23 cellular contexts compared by ENCODE assay signal in the genomic region with DNA sequence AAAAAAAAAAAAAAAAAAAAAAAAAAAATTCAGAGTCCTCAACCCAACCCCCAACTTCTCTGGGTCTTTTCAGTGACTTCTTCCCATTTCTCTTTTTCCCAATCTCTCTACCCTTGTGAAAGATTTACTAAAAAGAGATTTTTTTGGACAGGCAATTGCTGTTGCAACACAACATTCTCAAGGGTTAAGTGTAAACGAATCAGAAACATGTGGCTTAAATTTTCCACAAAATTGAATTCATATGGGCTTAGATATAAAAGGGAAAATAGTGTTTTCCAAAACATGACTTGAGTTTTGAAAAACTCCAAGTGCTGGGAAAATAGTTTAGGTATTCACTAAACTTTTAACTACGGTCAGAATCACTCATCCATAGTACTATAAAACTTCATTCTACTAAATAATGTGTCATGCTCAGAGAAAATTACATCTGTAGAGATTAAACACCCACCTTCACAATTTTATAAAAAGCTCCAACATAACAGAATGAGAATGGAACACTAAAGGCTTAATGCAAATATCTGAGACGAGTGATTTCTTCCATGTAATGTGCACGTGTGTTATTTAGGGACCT.
DNase-seq lines count a peak whose midpoint lies in the region; ATAC-seq and TF ChIP-seq lines count a peak whose summit lies in the region.
"Had no signal": no experiment of that assay in that cellular context is flagged by ENCODE, and none has a peak within 500 bp of the region (broad histone marks: within the 10 kb centered on the region; RNA-seq: fewer than 3 reads in every experiment).

No MANE protein-coding gene starts in this region.

- H3K9me2 ChIP-seq in PC-3 (replicated peaks; ENCODE audit: low read length), result no peaks in the 10 kb centered on the region

- no peak overlapping the region for H3K4me3 ChIP-seq in PC-3 (ENCODE audit: low read length)
- H3K4me3 ChIP-seq: dorsolateral prefrontal cortex, spleen, tibial artery had no signal

- intact Hi-C loops in PC-3 (cut with micrococcal nuclease), result no loop called here

- H3K9me3 ChIP-seq in PC-3 (ENCODE audit: low read length), result no peaks in the 10 kb centered on the region
- H3K9me3 ChIP-seq: spleen, tibial artery had no signal

- no peaks in the 10 kb centered on the region for H4K20me1 ChIP-seq in PC-3 (ENCODE audit: low read length)

- DNase-seq in EL, result peak; percentile 7
- DNase-seq in PC-3, result peak; percentile 79
- peak; percentile 88 for DNase-seq in fibroblast of gingiva (ENCODE audit: low read depth)
- DNase-seq in stromal cell of bone marrow (ENCODE audit: low read depth), result peak; percentile 73
- no peak for DNase-seq in T-helper 2 cell
- no peak for DNase-seq in DMS153 (lab: John Stamatoyannopoulos, UW)
- DNase-seq: activated CD4-positive, alpha-beta T cell treated with anti-CD3 and anti-CD28 coated beads for 36 hours; activated CD8-positive, alpha-beta memory T cell treated with anti-CD3 and anti-CD28 coated beads for 24 hours; activated naive CD4-positive, alpha-beta T cell treated with anti-CD3 and anti-CD28 coated beads for 36 hours; activated T-cell treated with anti-CD3 and anti-CD28 coated beads, Interleukin-2, amount 50 U/mL, for 24 hours; C1 segment of cervical spinal cord; dorsolateral prefrontal cortex; left cardiac atrium; mesenchymal stem cell; NCI-H1694 treated with DMSO at 0.1 percent for 48 hours; NCI-H748 treated with DMSO at 0.1 percent for 48 hours; SHP77; spleen; stimulated activated CD4-positive, alpha-beta T cell treated with anti-CD3 and anti-CD28 coated beads, Interleukin-4, amount 100 ng/mL, for 24 hours; stimulated activated naive CD8-positive, alpha-beta T cell treated with anti-CD3 and anti-CD28 coated beads, Interleukin-15, Interleukin-2, amounts not matched to agents 100 U/mL and 50 U/mL, for 24 hours; tibial artery had no signal

- H3K36me3 ChIP-seq in PC-3 (ENCODE audit: low read depth, low read length), result no peaks in the 10 kb centered on the region
- H3K36me3 ChIP-seq: spleen, tibial artery had no signal

- H2AFZ ChIP-seq in PC-3 (ENCODE audit: low read length), result no peak overlapping the region

- H3K27me3 ChIP-seq in PC-3 (ENCODE audit: low read length), result no peaks in the 10 kb centered on the region
- H3K27me3 ChIP-seq: spleen, tibial artery had no signal

- no peaks in the 10 kb centered on the region for H3F3A ChIP-seq in PC-3 (ENCODE audit: low read length, unreplicated experiment)

- POLR2A ChIA-PET in PC-3 (lab: Charles Lee; ENCODE audit: unreplicated experiment), result no interaction called here

- ATAC-seq in PC-3, result peak; percentile 91
- ATAC-seq in activated CD4-positive, CD25-positive, alpha-beta regulatory T cell treated with anti-CD3 and anti-CD28 coated beads, Interleukin-2, amount 50 U/mL, for 24 hours, result no peak
- ATAC-seq: activated CD4-positive, alpha-beta T cell treated with anti-CD3 and anti-CD28 coated beads for 36 hours; stimulated activated naive CD8-positive, alpha-beta T cell treated with anti-CD3 and anti-CD28 coated beads, Interleukin-15, Interleukin-2, amounts not matched to agents 100 U/mL and 50 U/mL, for 24 hours had no signal

- peak overlapping the region; percentile 34 for H3K4me2 ChIP-seq in PC-3 (ENCODE audit: low read length)
- H3K4me2 ChIP-seq: KMS-11 had no signal

- H3K9ac ChIP-seq in PC-3 (ENCODE audit: low read length), result peak overlapping the region; percentile 9
- H3K9ac ChIP-seq: KMS-11 had no signal

- TF ChIP-seq CTCF in PC-3 (conservative IDR thresholded peaks at IDR 0.05; ENCODE audit: low read depth, low read length), result no peak

- CTCF ChIA-PET in PC-3 (lab: Charles Lee), result interaction anchor here (0.5 to 0.6 kb wide), 2 partner anchors 106 to 1024 kb away, joined by 3 to 5 read pairs; no protein-coding TSS in a partner anchor

- H3K4me1 ChIP-seq in PC-3 (ENCODE audit: insufficient read depth, low read length), result peaks cover 19% of the 10 kb centered on the region
- H3K4me1 ChIP-seq: tibial artery had no signal

- BruUV-seq in PC-3 (replicated peaks; lab: Mats Ljungman, UMichigan), result no TSS peak

- no peaks in the 10 kb centered on the region for H3K79me2 ChIP-seq in PC-3 (ENCODE audit: low read length)

- H3K27ac ChIP-seq in PC-3 (ENCODE audit: low read length), result peak overlapping the region; percentile 58
- H3K27ac ChIP-seq: dorsolateral prefrontal cortex, KMS-11, spleen, tibial artery had no signal

Comparison
In these comparisons a context has a peak if more than half of its experiments do, and no peak if none do; other contexts are left out.
1. DNase-seq: peak in EL (single experiment), PC-3 (single experiment), fibroblast of gingiva (single experiment) and stromal cell of bone marrow (single experiment); none in T-helper 2 cell (0 of 5) and DMS153 (single experiment).